Comparison of ENCODE assay signal across 1 cellular context in genomic region chr11:10289765-10290420, GRCh38.
TF ChIP-seq lines count a peak whose summit lies in the region.

No MANE protein-coding gene starts in this region.

TF ChIP-seq in K562, 482 proteins besides CTCF, POLR2A, EP300 and RAD21:
- TF ChIP-seq VEZF1 (CRISPR knock-in tag; IDR thresholded peaks at IDR 0.05): no peak
- TF ChIP-seq RFX1 (IDR thresholded peaks at IDR 0.05): peak; percentile 16; the same call in 1 of the 2 replicates
- no peak for TF ChIP-seq TRIM25 (IDR thresholded peaks at IDR 0.05; ENCODE audit: borderline replicate concordance)
- TF ChIP-seq CEBPB (tag; IDR thresholded peaks at IDR 0.05): no peak
